In genomic region chr12:14256139-14256538, GRCh38 we compare ENCODE assay signal across 8 cellular contexts.
DNase-seq lines count a peak whose midpoint lies in the region; ATAC-seq lines count a peak whose summit lies in the region.

No MANE protein-coding gene starts in this region.

- no peak for ATAC-seq in HG02938 (IDR thresholded peaks at IDR 0.05; ENCODE audit: unreplicated experiment)
- ATAC-seq in HG03432 (IDR thresholded peaks at IDR 0.05; ENCODE audit: unreplicated experiment), result no peak
- no peak for ATAC-seq in HG03159 (IDR thresholded peaks at IDR 0.05; ENCODE audit: unreplicated experiment)

- no peaks in the 10 kb centered on the region for H3K9me3 ChIP-seq in mucosa of stomach (ENCODE audit: control insufficient read depth, low read length)

- peaks cover 55% of the 10 kb centered on the region for H3K4me1 ChIP-seq in mucosa of stomach (ENCODE audit: control insufficient read depth, insufficient read depth, low read length)

- H3K9me3 Mint-ChIP-seq in activated naive CD8-positive, alpha-beta T cell (ENCODE audit: low read depth), result no peaks in the 10 kb centered on the region

- H3K27me3 Mint-ChIP-seq in activated naive CD8-positive, alpha-beta T cell, result no peaks in the 10 kb centered on the region

- H3K4me3 Mint-ChIP-seq in activated naive CD8-positive, alpha-beta T cell, result peak overlapping the region; percentile 79

- no peak overlapping the region for H3K4me3 ChIP-seq in mucosa of stomach (ENCODE audit: low read length)

- peaks cover 59% of the 10 kb centered on the region for H3K4me1 Mint-ChIP-seq in activated naive CD8-positive, alpha-beta T cell (ENCODE audit: low read depth)

- no peaks in the 10 kb centered on the region for H3K27me3 ChIP-seq in mucosa of stomach (ENCODE audit: control insufficient read depth, insufficient read depth, low read length)

- peak overlapping the region; percentile 97 for H3K27ac Mint-ChIP-seq in activated naive CD8-positive, alpha-beta T cell

- peaks cover 6% of the 10 kb centered on the region for H3K36me3 Mint-ChIP-seq in activated naive CD8-positive, alpha-beta T cell

- H3K9ac ChIP-seq in mucosa of stomach (ENCODE audit: low read length), result peak overlapping the region; percentile 24

- no peaks in the 10 kb centered on the region for H3K36me3 ChIP-seq in mucosa of stomach (ENCODE audit: control insufficient read depth, insufficient read depth, low read length)

- DNase-seq in stimulated activated CD4-positive, alpha-beta T cell treated with anti-CD3 and anti-CD28 coated beads, Interleukin-2, amount 100 ng/mL, for 24 hours, result peak; percentile 17 to 46
- no peak for DNase-seq in stimulated activated CD4-positive, alpha-beta T cell treated with anti-CD3 and anti-CD28 coated beads, Interleukin-12 subunit alpha, Interleukin-12 subunit beta, amount 100 ng/mL, for 4 hours
- DNase-seq in NCI-H526 (lab: John Stamatoyannopoulos, UW), result no peak

Comparison
In these comparisons a context has a peak if more than half of its experiments do, and no peak if none do; other contexts are left out.
1. DNase-seq: peak in stimulated activated CD4-positive, alpha-beta T cell treated with anti-CD3 and anti-CD28 coated beads, Interleukin-2, amount 100 ng/mL, for 24 hours (2 of 2); none in stimulated activated CD4-positive, alpha-beta T cell treated with anti-CD3 and anti-CD28 coated beads, Interleukin-12 subunit alpha, Interleukin-12 subunit beta, amount 100 ng/mL, for 4 hours (single experiment) and NCI-H526 (0 of 2).